Comparison of ENCODE assay signal across 21 cellular contexts in genomic region chr3:116192464-116192863, GRCh38.
DNase-seq lines count a peak whose midpoint lies in the region; ATAC-seq, FAIRE-seq and TF ChIP-seq lines count a peak whose summit lies in the region.
"Had no signal": no experiment of that assay in that cellular context is flagged by ENCODE, and none has a peak within 500 bp of the region (broad histone marks: within the 10 kb centered on the region; RNA-seq: fewer than 3 reads in every experiment).

No MANE protein-coding gene starts in this region.

- intact Hi-C loops in upper lobe of right lung (cut with DNase I) = no loop called here

- POLR2A ChIA-PET in A549 (lab: Yijun Ruan, JAX) = no interaction called here
- POLR2A ChIA-PET in H1 (lab: Charles Lee; ENCODE audit: partially characterized antibody) = no interaction called here

- H3K56ac ChIP-seq in H1 (replicated peaks; ENCODE audit: insufficient read length, low read depth, low read length) = no peak overlapping the region

- H3K9me3 ChIP-seq in A549 = no peaks in the 10 kb centered on the region
- H3K9me3 ChIP-seq in SK-N-MC (ENCODE audit: low read depth, low read length) = no peaks in the 10 kb centered on the region
- H3K9me3 ChIP-seq in H1 (ENCODE audit: insufficient read depth in 2 of 2, low read depth in 1 of 2, low read length in 1 of 2) = no peaks in the 10 kb centered on the region; a peak in 1 of 4 replicates
- H3K9me3 ChIP-seq in upper lobe of right lung = no peaks in the 10 kb centered on the region
- H3K9me3 ChIP-seq: BLaER1 treated with 17β-estradiol and CSF1 and Interleukin-3, amounts not matched to agents 10 nM and 100 nM; Caco-2 had no signal

- DNase-seq in NCI-H1105 (lab: John Stamatoyannopoulos, UW) (peak; percentile 81), NCI-H1105 treated with DMSO at 0.1 percent for 48 hours (lab: John Stamatoyannopoulos, UW) (no peak), A549 (ENCODE audit: low read depth in 1 of 2, low spot score in 1 of 2) (no peak), SK-N-MC (ENCODE audit: low read depth, low spot score) (no peak), H1 (ENCODE audit: low read depth in 1 of 2, low spot score in 2 of 2) (no peak), AG08396 (ENCODE audit: low spot score) (no peak), upper lobe of right lung (no peak)
- DNase-seq: ACHN; AML-193; Caco-2; Calu3; CD4-positive, alpha-beta T cell; CD8-positive, alpha-beta T cell; DMS79 treated with DMSO at 0.1 percent for 48 hours; GF-D8 had no signal

- no peaks in the 10 kb centered on the region for H4K20me1 ChIP-seq in H1 (replicated peaks in 1 of 2; ENCODE audit: control insufficient read depth in 1 of 2, insufficient read depth in 2 of 2, low read length in 2 of 2)
- H4K20me1 ChIP-seq: BLaER1 treated with 17β-estradiol and CSF1 and Interleukin-3, amounts not matched to agents 10 nM and 100 nM had no signal

- no peak overlapping the region for H2AK5ac ChIP-seq in H1 (ENCODE audit: low read depth, low read length)

- H3K9ac ChIP-seq in SK-N-MC (ENCODE audit: insufficient read length) (no peak overlapping the region), H1 (replicated peaks in 1 of 4; ENCODE audit: extremely low read depth in 1 of 4, low read depth in 3 of 4, low read length in 3 of 4) (no peak overlapping the region)
- H3K9ac ChIP-seq: BLaER1 treated with 17β-estradiol and CSF1 and Interleukin-3, amounts not matched to agents 10 nM and 100 nM had no signal

- H3K27me3 ChIP-seq in H1 (replicated peaks in 1 of 4; ENCODE audit: control insufficient read depth in 3 of 4, extremely low read depth in 1 of 4, insufficient read depth in 3 of 4, low read length in 3 of 4) = no peaks in the 10 kb centered on the region
- no peaks in the 10 kb centered on the region for H3K27me3 ChIP-seq in upper lobe of right lung
- H3K27me3 ChIP-seq: BLaER1 treated with 17β-estradiol and CSF1 and Interleukin-3, amounts not matched to agents 10 nM and 100 nM had no signal

- TF ChIP-seq RAD21 in A549 (conservative IDR thresholded peaks at IDR 0.05 in 1 of 2, IDR thresholded peaks at IDR 0.05 in 1 of 2) (no peak), H1 (IDR thresholded peaks at IDR 0.05 in 1 of 2, conservative IDR thresholded peaks at IDR 0.05 in 1 of 2; ENCODE audit: low read depth in 2 of 2, low read length in 2 of 2) (no peak)

- FAIRE-seq in A549 (lab: Jason Lieb, UNC) (no peak), H1 (lab: Jason Lieb, UNC) (no peak)
- FAIRE-seq: D721Med, GM12891, GM19239 had no signal

- TF ChIP-seq CTCF in A549 (IDR thresholded peaks at IDR 0.05) = no peak
- TF ChIP-seq CTCF in H1 (IDR thresholded peaks at IDR 0.05; ENCODE audit: control extremely low read depth in 1 of 3, insufficient read depth in 1 of 3, low read depth in 1 of 3, low read length in 3 of 3) = no peak
- no peak for TF ChIP-seq CTCF in upper lobe of right lung (IDR thresholded peaks at IDR 0.05)

- no peaks in the 10 kb centered on the region for H3K4me1 ChIP-seq in A549
- H3K4me1 ChIP-seq in H1 (replicated peaks in 1 of 4; ENCODE audit: control insufficient read depth in 3 of 4, insufficient read depth in 4 of 4, low read length in 3 of 4) = no peaks in the 10 kb centered on the region
- no peaks in the 10 kb centered on the region for H3K4me1 ChIP-seq in upper lobe of right lung
- H3K4me1 ChIP-seq: BLaER1 treated with 17β-estradiol and CSF1 and Interleukin-3, amounts not matched to agents 10 nM and 100 nM; Caco-2 had no signal

- no peak overlapping the region for H2AFZ ChIP-seq in H1 (ENCODE audit: low read length)

- no peak overlapping the region for H3K4me3 ChIP-seq in A549
- no peak overlapping the region for H3K4me3 ChIP-seq in SK-N-MC
- no peak overlapping the region for H3K4me3 ChIP-seq in H1 (ENCODE audit: extremely low read depth in 1 of 4, insufficient read depth in 2 of 4, low read depth in 3 of 4, low read length in 4 of 4)
- H3K4me3 ChIP-seq in upper lobe of right lung = no peak overlapping the region
- H3K4me3 ChIP-seq: BLaER1 treated with 17β-estradiol and CSF1 and Interleukin-3, amounts not matched to agents 10 nM and 100 nM had no signal

- no peak overlapping the region for H4K8ac ChIP-seq in H1 (ENCODE audit: extremely low read depth, insufficient read depth, low read length)

- CTCF ChIA-PET in A549 (lab: Yijun Ruan, JAX) = no interaction called here
- CTCF ChIA-PET in H1 (lab: Charles Lee; ENCODE audit: partially characterized antibody) = no interaction called here

- H2BK12ac ChIP-seq in H1 (ENCODE audit: low read depth, low read length) = no peak overlapping the region

- no peak overlapping the region for H3K14ac ChIP-seq in H1 (ENCODE audit: insufficient read length)

- TF ChIP-seq POLR2A in A549 (IDR thresholded peaks at IDR 0.05; ENCODE audit: low read length) = no peak
- TF ChIP-seq POLR2A in H1 (IDR thresholded peaks at IDR 0.05; ENCODE audit: control extremely low read depth in 1 of 2, low read depth in 2 of 2, low read length in 2 of 2) = no peak

- H2BK120ac ChIP-seq in H1 (replicated peaks; ENCODE audit: low read depth, low read length) = no peak overlapping the region

- no peak overlapping the region for H4K5ac ChIP-seq in H1 (ENCODE audit: insufficient read length, low read depth, low read length)

- H3K4me2 ChIP-seq in A549 (no peak overlapping the region), H1 (ENCODE audit: insufficient read depth in 1 of 2, low read depth in 2 of 2, low read length in 2 of 2) (no peak overlapping the region)
- H3K4me2 ChIP-seq: BLaER1 treated with 17β-estradiol and CSF1 and Interleukin-3, amounts not matched to agents 10 nM and 100 nM had no signal

- no peak overlapping the region for H3K18ac ChIP-seq in H1 (ENCODE audit: extremely low read depth, low read length)

- no peak overlapping the region for H3K4ac ChIP-seq in H1 (replicated peaks; ENCODE audit: insufficient read length, low read depth, low read length)

- H2BK20ac ChIP-seq in H1 (ENCODE audit: low read length) = no peak overlapping the region

- H4K91ac ChIP-seq in H1 (replicated peaks; ENCODE audit: insufficient read length, low read length) = no peak overlapping the region

- no peak overlapping the region for H3K27ac ChIP-seq in A549
- H3K27ac ChIP-seq in SK-N-MC = 0 out of 2 replicates have a peak overlapping the region, but pooled peaks have one; percentile 9
- no peak overlapping the region for H3K27ac ChIP-seq in H1 (ENCODE audit: low read depth, low read length)
- H3K27ac ChIP-seq in upper lobe of right lung = no peak overlapping the region
- H3K27ac ChIP-seq: 22Rv1; BLaER1 treated with 17β-estradiol and CSF1 and Interleukin-3, amounts not matched to agents 10 nM and 100 nM; C4-2B had no signal

- H3K23ac ChIP-seq in H1 (ENCODE audit: insufficient read length) = no peak overlapping the region

- ATAC-seq in A549 (no peak), upper lobe of right lung (no peak)
- ATAC-seq: CD8-positive, alpha-beta T cell had no signal

- TF ChIP-seq EP300 in A549 (IDR thresholded peaks at IDR 0.05) (no peak), H1 (IDR thresholded peaks at IDR 0.05; ENCODE audit: borderline replicate concordance in 1 of 2, low read depth in 2 of 2, low read length in 2 of 2) (no peak)

- H3K36me3 ChIP-seq in SK-N-MC (ENCODE audit: insufficient read depth, low read length) (no peaks in the 10 kb centered on the region), H1 (ENCODE audit: control insufficient read depth in 2 of 4, insufficient read depth in 4 of 4, low read length in 3 of 4) (no peaks in the 10 kb centered on the region), upper lobe of right lung (no peaks in the 10 kb centered on the region)
- H3K36me3 ChIP-seq: BLaER1 treated with 17β-estradiol and CSF1 and Interleukin-3, amounts not matched to agents 10 nM and 100 nM had no signal

- no peaks in the 10 kb centered on the region for H3K79me1 ChIP-seq in H1 (ENCODE audit: low read depth, low read length)

- H3K23me2 ChIP-seq in H1 (ENCODE audit: low read depth, low read length) = no peaks in the 10 kb centered on the region

- H3K79me2 ChIP-seq in H1 (ENCODE audit: control insufficient read depth in 1 of 2, insufficient read depth in 2 of 2, low read length in 2 of 2) = no peaks in the 10 kb centered on the region

- no peak overlapping the region for H2BK5ac ChIP-seq in H1 (ENCODE audit: low read depth, low read length)

- 20% methylated on average over 1 of the region's 1 CpG for WGBS in A549 (ENCODE audit: missing lambda C conversion rate)
- WGBS in H1 (ENCODE audit: extremely low coverage in 1 of 2, insufficient coverage in 1 of 2, insufficient read length in 1 of 2, insufficient replicate concordance in 2 of 2, low coverage in 1 of 2, low lambda C conversion rate in 2 of 2, missing lambda C conversion rate in 1 of 2), 2 experiments = 83% methylated on average over 1 of the region's 1 CpG; no CpG with 5 or more reads in 1 of the 2 experiments

- no peak overlapping the region for H2BK15ac ChIP-seq in H1 (ENCODE audit: low read length)

TF ChIP-seq in A549, 52 proteins besides CTCF, POLR2A, EP300 and RAD21:
- TF ChIP-seq RCOR1 (IDR thresholded peaks at IDR 0.05; ENCODE audit: low read depth, low read length) (no peak), MAFK (IDR thresholded peaks at IDR 0.05; ENCODE audit: partially characterized antibody) (peak; percentile 88), RFX5 (IDR thresholded peaks at IDR 0.05) (no peak), CEBPB (IDR thresholded peaks at IDR 0.05) (no peak)
TF ChIP-seq in A549: peak in this region for 1.

TF ChIP-seq in H1, 55 proteins besides CTCF, POLR2A, EP300 and RAD21:
- peak; percentile 59; the same call in 1 of the 2 replicates for TF ChIP-seq MAFK (IDR thresholded peaks at IDR 0.05; ENCODE audit: low read depth, low read length)
- TF ChIP-seq HDAC2 (IDR thresholded peaks at IDR 0.05; ENCODE audit: borderline replicate concordance in 1 of 2, low read depth in 2 of 2, low read length in 2 of 2) = no peak
